Comparison of ENCODE assay signal across 23 cellular contexts in the genomic region with DNA sequence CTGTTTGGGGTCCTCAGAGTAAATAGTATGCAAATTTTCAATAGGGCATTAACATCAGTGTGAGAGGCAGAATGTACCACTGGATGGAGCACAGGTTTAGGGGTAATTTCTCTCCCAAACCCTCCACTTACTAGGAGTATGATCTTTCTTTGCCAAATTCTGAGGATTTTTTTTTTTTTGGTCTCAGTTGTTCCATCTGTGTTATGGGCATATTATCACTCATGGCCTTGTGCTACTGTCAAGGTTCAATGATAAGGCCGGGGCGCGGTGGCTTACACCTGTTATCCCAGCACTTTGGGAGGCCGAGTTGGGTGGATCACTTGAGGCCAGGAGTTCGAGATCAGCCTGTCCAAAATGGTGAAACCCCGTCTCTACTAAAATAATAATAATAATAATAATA. TPM values are rescaled to one million over a fixed set of nuclear protein-coding genes. Genes with fewer than 3 reads are reported as not detected.
DNase-seq lines count a peak whose midpoint lies in the region; ATAC-seq, FAIRE-seq and TF ChIP-seq lines count a peak whose summit lies in the region.
"Had no signal": no experiment of that assay in that cellular context is flagged by ENCODE, and none has a peak within 500 bp of the region (broad histone marks: within the 10 kb centered on the region; RNA-seq: fewer than 3 reads in every experiment).

No MANE protein-coding gene starts in this region.

- H3K9me2 ChIP-seq in OCI-LY7 (ENCODE audit: insufficient read depth, low read length), result no peaks in the 10 kb centered on the region

- no peaks in the 10 kb centered on the region for H3K4me1 ChIP-seq in HepG2 (ENCODE audit: insufficient read depth, low read length)
- no peaks in the 10 kb centered on the region for H3K4me1 ChIP-seq in right lobe of liver
- H3K4me1 ChIP-seq in OCI-LY7 (ENCODE audit: insufficient read depth, low read length, poor library complexity, severe bottlenecking), result peaks cover 38% of the 10 kb centered on the region
- peaks cover 0 to 9% of the 10 kb centered on the region in 2 experiments; a peak in 3 of 5 replicates for H3K4me1 ChIP-seq in K562 (replicated peaks in 1 of 2; ENCODE audit: control insufficient read depth in 2 of 2, insufficient read depth in 2 of 2, low read length in 2 of 2)
- H3K4me1 ChIP-seq: Caco-2 had no signal

- in situ Hi-C loops in HepG2 (cut with HindIII; ENCODE audit: extremely low pct_ligation_motif_present, low pct_unique_long_range_greater_than_20kb), result no loop called here
- in situ Hi-C loops in K562 (cut with MboI), result no loop called here

- intact Hi-C loops in HepG2 (cut with micrococcal nuclease; ENCODE audit: unreplicated experiment), result no loop called here
- intact Hi-C loops in right lobe of liver (cut with DNase I), result no loop called here
- intact Hi-C loops in OCI-LY7 (cut with micrococcal nuclease; ENCODE audit: unreplicated experiment), result no loop called here
- intact Hi-C loops in K562 (cut with micrococcal nuclease), result no loop called here

- 47% methylated on average over 6 of the region's 6 CpGs for WGBS in HepG2 (ENCODE audit: low lambda C conversion rate)
- 88% methylated on average over 6 of the region's 6 CpGs for WGBS in right lobe of liver (ENCODE audit: insufficient coverage, low coverage, low lambda C conversion rate, missing lambda C conversion rate)
- WGBS in K562 (ENCODE audit: insufficient coverage, low coverage, missing lambda C conversion rate), result 84% methylated on average over 6 of the region's 6 CpGs

- H3K27me3 ChIP-seq in HepG2 (ENCODE audit: control insufficient read depth in 1 of 2, insufficient read depth in 2 of 2, low read length in 2 of 2), result 0 out of 5 replicates have a peak, but pooled peaks cover 0 to 4% of the 10 kb centered on the region in 2 experiments
- no peaks in the 10 kb centered on the region for H3K27me3 ChIP-seq in right lobe of liver
- no peaks in the 10 kb centered on the region for H3K27me3 ChIP-seq in K562 (ENCODE audit: control insufficient read depth in 2 of 2, insufficient read depth in 2 of 2, low read length in 2 of 2)
- H3K27me3 ChIP-seq: BLaER1 treated with 17β-estradiol and CSF1 and Interleukin-3, amounts not matched to agents 10 nM and 100 nM had no signal

- H3K9me1 ChIP-seq in K562 (ENCODE audit: control insufficient read depth, insufficient read depth, low read length), result no peaks in the 10 kb centered on the region

- H3K9me3 ChIP-seq in HepG2 (ENCODE audit: low read length), result no peaks in the 10 kb centered on the region
- H3K9me3 ChIP-seq in right lobe of liver, result no peaks in the 10 kb centered on the region
- H3K9me3 ChIP-seq in OCI-LY7 (ENCODE audit: low read length), result no peaks in the 10 kb centered on the region
- no peaks in the 10 kb centered on the region for H3K9me3 ChIP-seq in K562 (replicated peaks; ENCODE audit: control insufficient read depth, insufficient read depth, low read depth, low read length)
- H3K9me3 ChIP-seq: A549, Caco-2 had no signal

- TF ChIP-seq CTCF in HepG2 (CRISPR knock-in tag; IDR thresholded peaks at IDR 0.05) (no peak), right lobe of liver (IDR thresholded peaks at IDR 0.05) (no peak), OCI-LY7 (conservative IDR thresholded peaks at IDR 0.05; ENCODE audit: low read length) (no peak), K562 (IDR thresholded peaks at IDR 0.05 in 2 of 3, conservative IDR thresholded peaks at IDR 0.05 in 1 of 3; ENCODE audit: insufficient read depth in 2 of 3, low read depth in 1 of 3, low read length in 3 of 3) (no peak), coronary artery (IDR thresholded peaks at IDR 0.05) (no peak)

- no peaks in the 10 kb centered on the region for H3K79me2 ChIP-seq in HepG2 (ENCODE audit: insufficient read depth, low read length)
- H3K79me2 ChIP-seq in OCI-LY7 (ENCODE audit: insufficient read depth, low read depth, low read length), result no peaks in the 10 kb centered on the region
- H3K79me2 ChIP-seq in K562 (ENCODE audit: control insufficient read depth, insufficient read depth, low read length), result no peaks in the 10 kb centered on the region

- H3K9ac ChIP-seq in HepG2 (ENCODE audit: insufficient read depth, low read depth, low read length), result no peak overlapping the region
- no peak overlapping the region for H3K9ac ChIP-seq in K562 (ENCODE audit: insufficient read depth in 1 of 2, low read depth in 2 of 2, low read length in 2 of 2)
- H3K9ac ChIP-seq: BLaER1 treated with 17β-estradiol and CSF1 and Interleukin-3, amounts not matched to agents 10 nM and 100 nM had no signal

- TF ChIP-seq RAD21 in HepG2 (CRISPR knock-in tag; IDR thresholded peaks at IDR 0.05) (no peak), K562 (CRISPR knock-in tag; conservative IDR thresholded peaks at IDR 0.05 in 1 of 2, IDR thresholded peaks at IDR 0.05 in 1 of 2) (no peak)

- TF ChIP-seq POLR2A in HepG2 (IDR thresholded peaks at IDR 0.05; ENCODE audit: insufficient read depth in 1 of 2, low read depth in 2 of 2, low read length in 2 of 2), result no peak
- TF ChIP-seq POLR2A in right lobe of liver (IDR thresholded peaks at IDR 0.05), result no peak
- no peak for TF ChIP-seq POLR2A in K562 (conservative IDR thresholded peaks at IDR 0.05)

- H4K20me1 ChIP-seq in HepG2 (ENCODE audit: insufficient read depth, low read length), result no peaks in the 10 kb centered on the region
- H4K20me1 ChIP-seq in OCI-LY7 (ENCODE audit: insufficient read depth, low read length), result no peaks in the 10 kb centered on the region
- H4K20me1 ChIP-seq in K562 (replicated peaks; ENCODE audit: control insufficient read depth, insufficient read depth, low read length), result no peaks in the 10 kb centered on the region
- H4K20me1 ChIP-seq: BLaER1 treated with 17β-estradiol and CSF1 and Interleukin-3, amounts not matched to agents 10 nM and 100 nM had no signal

- ATAC-seq in HepG2, result no peak
- ATAC-seq in right lobe of liver, result no peak
- ATAC-seq in K562, result no peak
- ATAC-seq: A549; CD8-positive, alpha-beta T cell; GM12878 had no signal

- BruUV-seq in HepG2 (replicated peaks; lab: Mats Ljungman, UMichigan) (no TSS peak), OCI-LY7 (replicated peaks; lab: Mats Ljungman, UMichigan) (no TSS peak), K562 (replicated peaks; lab: Mats Ljungman, UMichigan) (no TSS peak)

- CTCF ChIA-PET in HepG2 (lab: Yijun Ruan, JAX; ENCODE audit: low intra/inter-chr PET ratio, low total read pairs) (no interaction called here), OCI-LY7 (lab: Charles Lee; ENCODE audit: unreplicated experiment) (no interaction called here), K562 (lab: Yijun Ruan, JAX; ENCODE audit: low intra/inter-chr PET ratio) (no interaction called here)

- TF ChIP-seq EP300 in HepG2 (IDR thresholded peaks at IDR 0.05; ENCODE audit: low read depth in 2 of 2, low read length in 2 of 2) (no peak), HepG2 (CRISPR knock-in tag; IDR thresholded peaks at IDR 0.05; ENCODE audit: borderline replicate concordance) (no peak), K562 (IDR thresholded peaks at IDR 0.05; ENCODE audit: low read length) (no peak)

- H2AFZ ChIP-seq in HepG2 (ENCODE audit: low read length), result no peak overlapping the region
- H2AFZ ChIP-seq in OCI-LY7 (ENCODE audit: low read length), result peak overlapping the region; percentile 45; the same call in 1 of the 2 replicates
- 0 out of 2 replicates have a peak overlapping the region, but pooled peaks have one; percentile 43 for H2AFZ ChIP-seq in K562 (ENCODE audit: low read depth, low read length)

- POLR2A ChIA-PET in HepG2 (lab: Yijun Ruan, JAX) (no interaction called here), OCI-LY7 (lab: Charles Lee) (interaction anchor here (0.6 to 1.6 kb wide), 2 partner anchors 11 to 1372 kb away, joined by 3 to 8 read pairs; no protein-coding TSS in a partner anchor), K562 (lab: Yijun Ruan, JAX) (no interaction called here)

- H3K4me3 ChIP-seq in HepG2 (replicated peaks in 1 of 3; ENCODE audit: insufficient read depth in 1 of 3, low read depth in 2 of 3, low read length in 3 of 3) (no peak overlapping the region), right lobe of liver (no peak overlapping the region), OCI-LY7 (ENCODE audit: low read depth, low read length, poor library complexity, severe bottlenecking) (no peak overlapping the region), K562 (no peak overlapping the region), coronary artery (no peak overlapping the region)
- H3K4me3 ChIP-seq: A549; BLaER1 treated with 17β-estradiol and CSF1 and Interleukin-3, amounts not matched to agents 10 nM and 100 nM; GM12878 had no signal

- FAIRE-seq in HepG2 (lab: Jason Lieb, UNC), result no peak
- FAIRE-seq in K562 (lab: Jason Lieb, UNC), result no peak
- FAIRE-seq: A549, D721Med, GM12878, GM12892, GM18507 had no signal

- H3K36me3 ChIP-seq in HepG2 (replicated peaks in 1 of 2; ENCODE audit: control insufficient read depth in 1 of 2, insufficient read depth in 2 of 2, low read length in 2 of 2), result no peaks in the 10 kb centered on the region
- no peaks in the 10 kb centered on the region for H3K36me3 ChIP-seq in right lobe of liver
- H3K36me3 ChIP-seq in OCI-LY7 (ENCODE audit: insufficient read depth, low read length), result no peaks in the 10 kb centered on the region
- H3K36me3 ChIP-seq in K562 (ENCODE audit: control insufficient read depth, insufficient read depth, low read length), result no peaks in the 10 kb centered on the region
- H3K36me3 ChIP-seq: BLaER1 treated with 17β-estradiol and CSF1 and Interleukin-3, amounts not matched to agents 10 nM and 100 nM had no signal

- H3K27ac ChIP-seq in HepG2 (ENCODE audit: extremely low read length, insufficient read depth, low read length) (no peak overlapping the region), right lobe of liver (no peak overlapping the region), OCI-LY7 (ENCODE audit: low read depth, low read length, poor library complexity, severe bottlenecking) (no peak overlapping the region), K562 (ENCODE audit: extremely low read depth, low read depth, low read length) (no peak overlapping the region), coronary artery (no peak overlapping the region)
- H3K27ac ChIP-seq: 22Rv1, A549, C4-2B had no signal

- H3K4me2 ChIP-seq in HepG2 (ENCODE audit: low read depth, low read length), result no peak overlapping the region
- H3K4me2 ChIP-seq in OCI-LY7 (ENCODE audit: low read length), result no peak overlapping the region
- H3K4me2 ChIP-seq in K562 (ENCODE audit: insufficient read depth, low read length), result no peak overlapping the region
- H3K4me2 ChIP-seq: A549 had no signal

- no peak for DNase-seq in HepG2 (ENCODE audit: low spot score)
- DNase-seq in right lobe of liver, result no peak
- DNase-seq in OCI-LY7 (ENCODE audit: low spot score), result no peak
- no peak for DNase-seq in K562 (ENCODE audit: extremely low read depth in 1 of 4, low spot score in 3 of 4)
- no peak for DNase-seq in coronary artery (ENCODE audit: low spot score)
- no peak for DNase-seq in activated CD4-positive, CD25-positive, alpha-beta regulatory T cell (lab: John Stamatoyannopoulos, UW)
- DNase-seq: AML-193; Caco-2; Calu3; CD4-positive, alpha-beta T cell; CD8-positive, alpha-beta T cell; DMS79 treated with DMSO at 0.1 percent for 48 hours; EL; GDM1 had no signal

RNA-seq across cellular contexts. Expression of gene ZEB2, which starts 30.2 kb away (rescaled TPM):
- total RNA-seq in HepG2 (2016; rRNA removed; fragmentation: Illumina TruSeq; extraction: Trizol) (not detected in 2 replicates), right lobe of liver (10 to 100 TPM; 13.5 to 35.9 (median 21.7) TPM), OCI-LY7 (2022) (4.0 and 5.1 TPM in 2 replicates), K562 (2014; rRNA removed) (65.0 and 72.3 TPM in 2 replicates), K562 (2014; rRNA removed; fragmentation: Illumina TruSeq; extraction: Trizol) (87.9 and 96.2 TPM in 2 replicates), K562 (2015; rRNA removed; fragmentation: Illumina TruSeq; extraction: Trizol) (82.2 and 85.8 TPM in 2 replicates), K562 (2021) (101 and 113 TPM in 2 replicates)
- total RNA-seq in HepG2 (2016; cell fraction: cytosol; rRNA removed; fragmentation: Illumina TruSeq; extraction: Trizol; ENCODE audit: low read depth), result 0.09 TPM in 1 of 2 replicates, not detected in the other
- 0.04 TPM in 1 of 2 replicates, not detected in the other for total RNA-seq in HepG2 (2016; cell fraction: insoluble cytoplasmic fraction; rRNA removed; fragmentation: Illumina TruSeq; extraction: Trizol)
- total RNA-seq in HepG2 (2016; cell fraction: membrane; rRNA removed; fragmentation: Illumina TruSeq; extraction: Trizol), result not detected in 2 replicates
- total RNA-seq in HepG2 (2016; cell fraction: nucleus; rRNA removed; fragmentation: Illumina TruSeq; extraction: Trizol), result 0.09 TPM in 1 of 2 replicates, not detected in the other
- polyA plus RNA-seq in HepG2 (2011; rRNA removed) (0.07 and 0.10 TPM in 2 replicates), K562 (2011; rRNA removed) (66.9 and 73.3 TPM in 2 replicates), K562 (2014; fragmentation: Illumina TruSeq; extraction: Trizol) (52.2 and 57.2 TPM in 2 replicates), K562 (2014; fragmentation: Nextera tagmentation; extraction: Ambion mirVana) (10 to 100 TPM; 15.1 to 30.1 TPM), K562 (2014; rRNA removed) (46.5 and 50.2 TPM in 2 replicates)
- polyA plus RNA-seq in HepG2 (2011; cell fraction: cytosol; rRNA removed), result 0.03 and 0.05 TPM in 2 replicates
- polyA plus RNA-seq in HepG2 (2011; cell fraction: nucleus; rRNA removed), result 0.10 and 0.16 TPM in 2 replicates
- 0.11 TPM in 1 of 2 replicates, not detected in the other for polyA plus RNA-seq in HepG2 (2012)
- not detected in 2 replicates for polyA plus RNA-seq in HepG2 (2016; cell fraction: cytosol; fragmentation: Illumina TruSeq; extraction: Trizol; ENCODE audit: low read depth)
- polyA plus RNA-seq in HepG2 (2016; cell fraction: insoluble cytoplasmic fraction; fragmentation: Illumina TruSeq; extraction: Trizol; ENCODE audit: low read depth), result 0.07 and 0.12 TPM in 2 replicates
- not detected in 2 replicates for polyA plus RNA-seq in HepG2 (2016; cell fraction: membrane; fragmentation: Illumina TruSeq; extraction: Trizol; ENCODE audit: low read depth)
- not detected in 2 replicates for polyA plus RNA-seq in HepG2 (2016; cell fraction: nucleus; fragmentation: Illumina TruSeq; extraction: Trizol; ENCODE audit: insufficient read depth, low read depth)
- polyA minus RNA-seq in HepG2 (2011; rRNA and poly(A)+ RNA removed; ENCODE audit: low replicate concordance), result 0.84 and 11.3 TPM in 2 replicates
- not detected in 2 replicates for polyA minus RNA-seq in HepG2 (2011; cell fraction: cytosol; rRNA and poly(A)+ RNA removed)
- polyA minus RNA-seq in HepG2 (2011; cell fraction: nucleus; rRNA and poly(A)+ RNA removed), result 0.13 and 0.62 TPM in 2 replicates
- total RNA-seq in OCI-LY7 (2014; rRNA removed; shearing (Covaris generic)), result 15.2 and 16.9 TPM in 2 replicates
- 342 and 614 TPM in 2 replicates for total RNA-seq in K562 (2011; cell fraction: chromatin; rRNA removed; ENCODE audit: low replicate concordance)
- 113 and 153 TPM in 2 replicates for total RNA-seq in K562 (2011; cell fraction: nucleolus; rRNA removed)
- 327 and 692 TPM in 2 replicates for total RNA-seq in K562 (2011; cell fraction: nucleoplasm; rRNA removed)
- polyA plus RNA-seq in K562 (2011; cell fraction: cytosol; rRNA removed), result 37.5 and 39.9 TPM in 2 replicates
- polyA plus RNA-seq in K562 (2011; cell fraction: nucleus; rRNA removed), result 143 and 148 TPM in 2 replicates
- polyA plus RNA-seq in K562 (2012), result 33.6 and 40.1 TPM in 2 replicates
- 369 and 399 TPM in 2 replicates for polyA minus RNA-seq in K562 (2011; rRNA and poly(A)+ RNA removed)
- 41.4 and 51.2 TPM in 2 replicates for polyA minus RNA-seq in K562 (2011; cell fraction: cytosol; rRNA and poly(A)+ RNA removed)
- 431 and 576 TPM in 2 replicates for polyA minus RNA-seq in K562 (2011; cell fraction: nucleus; rRNA and poly(A)+ RNA removed)
- total RNA-seq: Caco-2, G401 had no signal

Comparison
In these comparisons a context has a peak if more than half of its experiments do, and no peak if none do; other contexts are left out.
1. RNA of gene ZEB2, which starts 30.2 kb away (total RNA-seq): 65.0 to 692 TPM in K562, 13.5 to 35.9 TPM in right lobe of liver and 4.0 to 16.9 TPM in OCI-LY7; 0.04 to 0.09 TPM in HepG2; every median in the first group is over 4 times any median in the second.
2. Of the 241 proteins assayed by ChIP-seq in both HepG2 and K562: peak only in HepG2: none; only in K562: ADNP, CBX1, CC2D1A, CHD4, HDAC2, KDM1A and 1 more; in both: none; in neither: 234.